In the genomic region with DNA sequence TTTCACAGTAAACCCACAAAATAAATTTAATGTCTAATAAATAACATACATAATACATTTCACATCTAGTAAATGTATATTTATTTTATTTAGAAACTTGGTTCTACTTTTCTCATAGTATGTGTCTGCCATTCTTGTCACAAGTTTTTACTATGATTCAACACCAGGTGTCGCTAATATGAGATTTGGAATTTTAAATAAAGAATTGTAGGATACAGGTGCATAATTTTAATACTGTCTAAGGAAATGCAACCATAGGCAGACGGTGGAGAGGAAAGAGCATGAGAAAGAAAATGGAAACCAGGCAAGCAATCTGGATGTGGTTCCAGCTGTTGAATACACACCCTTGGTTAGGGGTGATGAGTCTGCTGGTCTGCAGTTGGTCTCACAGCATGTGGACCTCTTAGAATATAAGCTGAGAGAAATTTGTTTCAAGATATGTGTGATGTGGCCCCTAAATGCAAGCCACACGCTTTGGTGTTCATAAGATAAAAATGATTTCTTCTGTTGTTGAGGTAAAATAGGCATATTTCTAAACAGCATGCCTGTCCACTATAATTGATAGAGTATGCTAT, we compare ENCODE assay signal across 10 cellular contexts.
DNase-seq lines count a peak whose midpoint lies in the region; ATAC-seq, FAIRE-seq and TF ChIP-seq lines count a peak whose summit lies in the region.
"Had no signal": no experiment of that assay in that cellular context is flagged by ENCODE, and none has a peak within 500 bp of the region (broad histone marks: within the 10 kb centered on the region; RNA-seq: fewer than 3 reads in every experiment).

No MANE protein-coding gene starts in this region.

- H3K27me3 Mint-ChIP-seq in astrocyte (ENCODE audit: low read depth, unreplicated experiment) = peaks cover 2% of the 10 kb centered on the region

- H3K9me3 ChIP-seq in astrocyte (ENCODE audit: insufficient read depth, low read depth, low read length) = no peaks in the 10 kb centered on the region
- H3K9me3 ChIP-seq in left lung = no peaks in the 10 kb centered on the region

- H3K27ac Mint-ChIP-seq in astrocyte (ENCODE audit: unreplicated experiment) = no peak overlapping the region
- H3K27ac Mint-ChIP-seq in stimulated activated effector memory CD8-positive, alpha-beta T cell treated with anti-CD3 and anti-CD28 coated beads, Interleukin-12 subunit alpha, Interleukin-12 subunit beta, amount 100 ng/mL, for 72 hours = no peak overlapping the region

- H3K27ac ChIP-seq in astrocyte (ENCODE audit: low read depth, low read length) (no peak overlapping the region), left lung (no peak overlapping the region)

- H3K4me2 ChIP-seq in astrocyte (ENCODE audit: low read length) = no peak overlapping the region

- H3K9me3 Mint-ChIP-seq in astrocyte (ENCODE audit: unreplicated experiment) = peaks cover under 1% of the 10 kb centered on the region
- peaks cover 3% of the 10 kb centered on the region for H3K9me3 Mint-ChIP-seq in stimulated activated effector memory CD8-positive, alpha-beta T cell treated with anti-CD3 and anti-CD28 coated beads, Interleukin-12 subunit alpha, Interleukin-12 subunit beta, amount 100 ng/mL, for 72 hours

- no peaks in the 10 kb centered on the region for H4K20me1 ChIP-seq in astrocyte (ENCODE audit: insufficient read depth, low read length)

- DNase-seq in AG10803 (ENCODE audit: low read depth) (peak; percentile 3), HT-29 (ENCODE audit: low spot score) (peak; percentile 47), astrocyte (ENCODE audit: low read depth) (no peak), left lung (no peak), 8988T (no peak)
- no peak for DNase-seq in stimulated activated effector memory CD8-positive, alpha-beta T cell treated with anti-CD3 and anti-CD28 coated beads, Interleukin-12 subunit alpha, Interleukin-12 subunit beta, amount 100 ng/mL, for 72 hours (ENCODE audit: low spot score in 2 of 2)
- DNase-seq: NCI-H2227 treated with DMSO at 0.1 percent for 48 hours had no signal

- no peaks in the 10 kb centered on the region for H3K36me3 ChIP-seq in astrocyte (ENCODE audit: insufficient read depth, low read length)
- H3K36me3 ChIP-seq in left lung = no peaks in the 10 kb centered on the region

- intact Hi-C loops in left lung (cut with DNase I) = no loop called here

- no peak for FAIRE-seq in astrocyte (lab: Jason Lieb, UNC)

- no peak overlapping the region for H3K4me3 ChIP-seq in AG10803 (ENCODE audit: low read length)
- no peak overlapping the region for H3K4me3 ChIP-seq in astrocyte (ENCODE audit: insufficient read depth, low read depth, low read length)
- no peak overlapping the region for H3K4me3 ChIP-seq in left lung

- no peak for ATAC-seq in left lung
- no peak for ATAC-seq in stimulated activated effector memory CD8-positive, alpha-beta T cell treated with anti-CD3 and anti-CD28 coated beads, Interleukin-12 subunit alpha, Interleukin-12 subunit beta, amount 100 ng/mL, for 72 hours
- ATAC-seq in HG02970 (IDR thresholded peaks at IDR 0.05; ENCODE audit: low FRiP score, unreplicated experiment) = no peak
- ATAC-seq in HG02588 (IDR thresholded peaks at IDR 0.05; ENCODE audit: unreplicated experiment) = no peak
- ATAC-seq: esophagus mucosa had no signal

- H3K4me1 ChIP-seq in astrocyte (ENCODE audit: insufficient read depth, low read length) (no peaks in the 10 kb centered on the region), left lung (no peaks in the 10 kb centered on the region)

- H3K79me2 ChIP-seq in astrocyte (ENCODE audit: insufficient read depth, low read length) = no peaks in the 10 kb centered on the region

- H3K9ac ChIP-seq in astrocyte (ENCODE audit: low read length) = no peak overlapping the region

- H3K27me3 ChIP-seq in astrocyte (ENCODE audit: insufficient read depth, low read length) (no peaks in the 10 kb centered on the region), left lung (no peaks in the 10 kb centered on the region)

- no peak overlapping the region for H2AFZ ChIP-seq in astrocyte (ENCODE audit: low read depth, low read length)

- TF ChIP-seq CTCF in AG10803 (conservative IDR thresholded peaks at IDR 0.05; ENCODE audit: low read length) (peak; percentile 45), astrocyte (IDR thresholded peaks at IDR 0.05; ENCODE audit: insufficient read depth, low read depth, low read length) (peak; percentile 28), left lung (IDR thresholded peaks at IDR 0.05) (peak; percentile 28 to 39)

- H3K4me3 Mint-ChIP-seq in astrocyte (ENCODE audit: unreplicated experiment) = no peak overlapping the region
- no peak overlapping the region for H3K4me3 Mint-ChIP-seq in stimulated activated effector memory CD8-positive, alpha-beta T cell treated with anti-CD3 and anti-CD28 coated beads, Interleukin-12 subunit alpha, Interleukin-12 subunit beta, amount 100 ng/mL, for 72 hours

- no peaks in the 10 kb centered on the region for H3K4me1 Mint-ChIP-seq in astrocyte (ENCODE audit: low read depth, unreplicated experiment)
- H3K4me1 Mint-ChIP-seq in stimulated activated effector memory CD8-positive, alpha-beta T cell treated with anti-CD3 and anti-CD28 coated beads, Interleukin-12 subunit alpha, Interleukin-12 subunit beta, amount 100 ng/mL, for 72 hours = no peaks in the 10 kb centered on the region

- H3K36me3 Mint-ChIP-seq in astrocyte (ENCODE audit: low read depth, unreplicated experiment) = no peaks in the 10 kb centered on the region
- no peaks in the 10 kb centered on the region for H3K36me3 Mint-ChIP-seq in stimulated activated effector memory CD8-positive, alpha-beta T cell treated with anti-CD3 and anti-CD28 coated beads, Interleukin-12 subunit alpha, Interleukin-12 subunit beta, amount 100 ng/mL, for 72 hours

Comparison
In these comparisons a context has a peak if more than half of its experiments do, and no peak if none do; other contexts are left out.
1. DNase-seq: peak in AG10803 (single experiment) and HT-29 (single experiment); none in astrocyte (single experiment), left lung (0 of 2), stimulated activated effector memory CD8-positive, alpha-beta T cell treated with anti-CD3 and anti-CD28 coated beads, Interleukin-12 subunit alpha, Interleukin-12 subunit beta, amount 100 ng/mL, for 72 hours (0 of 2) and 8988T (single experiment).
2. Peak in every context shown above with its lines, with median percentiles within 50 percentile points of each other: CTCF ChIP-seq.